In the genomic region with DNA sequence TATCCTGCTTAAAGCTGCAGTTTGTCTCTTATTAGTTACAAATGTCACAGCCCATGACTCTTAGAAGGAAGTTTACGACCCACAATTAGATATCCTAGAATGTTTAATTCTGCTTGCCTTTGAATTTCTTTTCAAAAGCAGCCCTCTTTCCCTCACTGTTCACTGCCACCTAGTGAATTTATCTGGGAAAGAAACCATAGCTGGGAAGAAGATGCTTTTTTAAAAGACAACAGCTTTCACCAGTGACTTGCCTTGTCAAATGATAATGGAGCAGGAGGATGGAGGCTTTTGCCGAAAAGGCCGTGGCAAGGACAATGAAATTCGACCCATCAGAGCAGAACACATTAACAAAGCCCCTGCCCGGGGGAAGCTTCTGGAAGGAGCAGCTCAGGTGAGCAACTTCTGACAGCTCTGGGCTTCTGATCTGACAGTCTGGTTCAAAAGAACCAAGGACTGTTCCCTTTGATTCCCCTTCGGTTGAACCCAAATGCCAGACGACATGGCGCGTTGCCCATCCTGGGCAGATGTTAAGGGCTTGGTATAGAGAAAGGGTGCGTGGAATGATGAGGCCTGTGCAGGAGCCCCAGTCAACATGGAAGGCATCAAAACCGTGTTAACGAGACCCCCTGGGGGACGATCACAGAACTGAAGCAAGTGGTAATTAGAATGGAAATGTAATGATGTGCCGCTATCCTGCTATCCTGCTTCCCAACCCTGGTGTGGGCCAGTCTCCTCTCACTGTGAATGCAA, we compare ENCODE assay signal across 8 cellular contexts.
DNase-seq lines count a peak whose midpoint lies in the region; ATAC-seq lines count a peak whose summit lies in the region.

No MANE protein-coding gene starts in this region.

- peaks cover 3 to 6% of the 10 kb centered on the region in 2 donors for H3K4me1 Mint-ChIP-seq in stimulated activated naive B cell treated with anti-CD40 and anti-IgM and Interleukin-4, amounts not matched to agents 10 μg/mL and 1 μg/mL and 100 μg/mL, for 72 hours
- H3K4me1 Mint-ChIP-seq in stimulated activated effector memory CD8-positive, alpha-beta T cell treated with anti-CD3 and anti-CD28 coated beads, Interleukin-12 subunit alpha, Interleukin-12 subunit beta, amount 100 ng/mL, for 72 hours, result no peaks in the 10 kb centered on the region

- no peak overlapping the region for H3K27ac Mint-ChIP-seq in stimulated activated naive B cell treated with anti-CD40 and anti-IgM and Interleukin-4, amounts not matched to agents 10 μg/mL and 1 μg/mL and 100 μg/mL, for 72 hours
- no peak overlapping the region for H3K27ac Mint-ChIP-seq in stimulated activated effector memory CD8-positive, alpha-beta T cell treated with anti-CD3 and anti-CD28 coated beads, Interleukin-12 subunit alpha, Interleukin-12 subunit beta, amount 100 ng/mL, for 72 hours

- H3K9me3 Mint-ChIP-seq in stimulated activated naive B cell treated with anti-CD40 and anti-IgM and Interleukin-4, amounts not matched to agents 10 μg/mL and 1 μg/mL and 100 μg/mL, for 72 hours, result no peaks in the 10 kb centered on the region
- no peaks in the 10 kb centered on the region for H3K9me3 Mint-ChIP-seq in stimulated activated effector memory CD8-positive, alpha-beta T cell treated with anti-CD3 and anti-CD28 coated beads, Interleukin-12 subunit alpha, Interleukin-12 subunit beta, amount 100 ng/mL, for 72 hours

- H3K4me3 Mint-ChIP-seq in stimulated activated naive B cell treated with anti-CD40 and anti-IgM and Interleukin-4, amounts not matched to agents 10 μg/mL and 1 μg/mL and 100 μg/mL, for 72 hours, result no peak overlapping the region
- H3K4me3 Mint-ChIP-seq in stimulated activated effector memory CD8-positive, alpha-beta T cell treated with anti-CD3 and anti-CD28 coated beads, Interleukin-12 subunit alpha, Interleukin-12 subunit beta, amount 100 ng/mL, for 72 hours, result no peak overlapping the region

- in situ Hi-C loops in T47D (cut with HindIII; ENCODE audit: low pct_unique_long_range_greater_than_20kb, low sequenced_read_pairs), result no loop called here

- DNase-seq in AG20443 (ENCODE audit: low spot score) (peak; percentile 71), HT-29 (ENCODE audit: low spot score) (peak; percentile 7), T47D (ENCODE audit: low read depth in 1 of 2, low spot score in 1 of 2) (peak; percentile 18 to 46), left kidney (ENCODE audit: low read depth, low spot score) (peak; percentile 82), SHP77 treated with DMSO at 0.1 percent for 48 hours (lab: John Stamatoyannopoulos, UW) (no peak)
- no peak for DNase-seq in stimulated activated naive B cell treated with anti-CD40 and anti-IgM and Interleukin-4, amounts not matched to agents 10 μg/mL and 1 μg/mL and 100 μg/mL, for 72 hours
- DNase-seq in stimulated activated effector memory CD8-positive, alpha-beta T cell treated with anti-CD3 and anti-CD28 coated beads, Interleukin-12 subunit alpha, Interleukin-12 subunit beta, amount 100 ng/mL, for 72 hours (ENCODE audit: low spot score in 2 of 2), result no peak

- H3K36me3 Mint-ChIP-seq in stimulated activated naive B cell treated with anti-CD40 and anti-IgM and Interleukin-4, amounts not matched to agents 10 μg/mL and 1 μg/mL and 100 μg/mL, for 72 hours, result no peaks in the 10 kb centered on the region
- H3K36me3 Mint-ChIP-seq in stimulated activated effector memory CD8-positive, alpha-beta T cell treated with anti-CD3 and anti-CD28 coated beads, Interleukin-12 subunit alpha, Interleukin-12 subunit beta, amount 100 ng/mL, for 72 hours, result no peaks in the 10 kb centered on the region

- H3K27me3 Mint-ChIP-seq in stimulated activated naive B cell treated with anti-CD40 and anti-IgM and Interleukin-4, amounts not matched to agents 10 μg/mL and 1 μg/mL and 100 μg/mL, for 72 hours, result peaks cover under 1 to 13% of the 10 kb centered on the region in 2 donors

- no peak for ATAC-seq in stimulated activated naive B cell treated with anti-CD40 and anti-IgM and Interleukin-4, amounts not matched to agents 10 μg/mL and 1 μg/mL and 100 μg/mL, for 72 hours (replicated peaks)
- ATAC-seq in stimulated activated effector memory CD8-positive, alpha-beta T cell treated with anti-CD3 and anti-CD28 coated beads, Interleukin-12 subunit alpha, Interleukin-12 subunit beta, amount 100 ng/mL, for 72 hours, result no peak
- no peak for ATAC-seq in GM21786 (IDR thresholded peaks at IDR 0.05; ENCODE audit: unreplicated experiment)

Comparison
In these comparisons a context has a peak if more than half of its experiments do, and no peak if none do; other contexts are left out.
1. DNase-seq: peak in AG20443 (single experiment), HT-29 (single experiment), T47D (2 of 2) and left kidney (single experiment); none in SHP77 treated with DMSO at 0.1 percent for 48 hours (single experiment), stimulated activated naive B cell treated with anti-CD40 and anti-IgM and Interleukin-4, amounts not matched to agents 10 μg/mL and 1 μg/mL and 100 μg/mL, for 72 hours (single experiment) and stimulated activated effector memory CD8-positive, alpha-beta T cell treated with anti-CD3 and anti-CD28 coated beads, Interleukin-12 subunit alpha, Interleukin-12 subunit beta, amount 100 ng/mL, for 72 hours (0 of 2).